Comparison of ENCODE assay signal across 8 cellular contexts in the genomic region with DNA sequence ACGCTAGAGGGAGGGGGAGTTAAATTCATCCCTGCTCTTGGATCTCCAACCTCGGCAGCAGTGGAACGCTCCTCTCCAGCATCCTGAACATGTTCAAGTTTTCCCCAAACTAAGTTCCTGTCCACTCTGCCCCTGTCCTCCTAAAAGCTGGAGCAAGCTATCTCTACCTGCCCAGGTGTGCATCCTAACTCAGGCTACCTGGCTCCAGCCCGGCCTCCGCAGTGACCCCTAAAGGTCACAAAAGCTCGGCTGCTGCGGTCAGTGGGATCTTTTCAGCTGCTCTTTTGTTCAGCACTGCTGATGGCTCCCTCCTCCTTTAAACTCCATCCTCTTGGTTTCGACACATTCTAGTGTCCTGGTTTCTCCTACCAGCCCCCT. TPM values are rescaled to one million over a fixed set of nuclear protein-coding genes. Genes with fewer than 3 reads are reported as not detected.
DNase-seq lines count a peak whose midpoint lies in the region; ATAC-seq and TF ChIP-seq lines count a peak whose summit lies in the region.

No MANE protein-coding gene starts in this region.

- H3K4me3 ChIP-seq in left ventricle myocardium inferior = peak overlapping the region; percentile 92
- peak overlapping the region; percentile 88 for H3K4me3 ChIP-seq in kidney epithelial cell (ENCODE audit: low read depth, low read length)
- H3K4me3 ChIP-seq in upper lobe of right lung = peak overlapping the region; percentile 91

- no peaks in the 10 kb centered on the region for H3K27me3 Mint-ChIP-seq in activated naive CD8-positive, alpha-beta T cell treated with anti-CD3 and anti-CD28 coated beads for 36 hours

- peak overlapping the region; percentile 95 for H3K27ac ChIP-seq in left ventricle myocardium inferior (replicated peaks)
- no peak overlapping the region for H3K27ac ChIP-seq in upper lobe of right lung

- H3K4me1 ChIP-seq in left ventricle myocardium inferior (peaks cover 71% of the 10 kb centered on the region), upper lobe of right lung (peaks cover 40% of the 10 kb centered on the region)

- H3K36me3 Mint-ChIP-seq in activated naive CD8-positive, alpha-beta T cell treated with anti-CD3 and anti-CD28 coated beads for 36 hours = peaks cover 8% of the 10 kb centered on the region

- H3K36me3 ChIP-seq in left ventricle myocardium inferior (no peaks in the 10 kb centered on the region), kidney epithelial cell (ENCODE audit: control insufficient read depth, insufficient read depth, low read length) (peaks cover 1% of the 10 kb centered on the region), upper lobe of right lung (no peaks in the 10 kb centered on the region)

- no peaks in the 10 kb centered on the region for H3K9me3 Mint-ChIP-seq in activated naive CD8-positive, alpha-beta T cell treated with anti-CD3 and anti-CD28 coated beads for 36 hours

- no peaks in the 10 kb centered on the region for H3K9me3 ChIP-seq in left ventricle myocardium inferior (replicated peaks)
- no peaks in the 10 kb centered on the region for H3K9me3 ChIP-seq in upper lobe of right lung

- ATAC-seq in Right ventricle myocardium inferior (no peak), upper lobe of right lung (no peak)

- H3K4me3 Mint-ChIP-seq in activated naive CD8-positive, alpha-beta T cell treated with anti-CD3 and anti-CD28 coated beads for 36 hours = peak overlapping the region; percentile 89

- TF ChIP-seq CTCF in left ventricle myocardium inferior (IDR thresholded peaks at IDR 0.05; ENCODE audit: borderline replicate concordance) (no peak), kidney epithelial cell (IDR thresholded peaks at IDR 0.05; ENCODE audit: insufficient read depth, low read length, poor library complexity, severe bottlenecking) (no peak), upper lobe of right lung (IDR thresholded peaks at IDR 0.05) (no peak)

- intact Hi-C loops in left ventricle myocardium inferior (cut with micrococcal nuclease) = no loop called here
- intact Hi-C loops in Right ventricle myocardium inferior (cut with DNase I) = loop anchor here (2.0 to 5.0 kb wide), 2 partner anchors 28 to 37 kb away; a partner anchor contains a TSS
- intact Hi-C loops in upper lobe of right lung (cut with DNase I) = no loop called here

- H3K27me3 ChIP-seq in left ventricle myocardium inferior (ENCODE audit: low read depth) (no peaks in the 10 kb centered on the region), kidney epithelial cell (ENCODE audit: control insufficient read depth, insufficient read depth, low read length) (no peaks in the 10 kb centered on the region), upper lobe of right lung (no peaks in the 10 kb centered on the region)

- H3K27ac Mint-ChIP-seq in activated naive CD8-positive, alpha-beta T cell treated with anti-CD3 and anti-CD28 coated beads for 36 hours = no peak overlapping the region

- DNase-seq in left ventricle myocardium inferior = no peak
- no peak for DNase-seq in Right ventricle myocardium inferior (ENCODE audit: missing footprints)
- no peak for DNase-seq in activated naive CD8-positive, alpha-beta T cell treated with anti-CD3 and anti-CD28 coated beads for 36 hours
- DNase-seq in kidney epithelial cell (ENCODE audit: low read depth) = no peak
- DNase-seq in upper lobe of right lung = no peak
- no peak for DNase-seq in NCI-H1930 (lab: John Stamatoyannopoulos, UW)
- no peak for DNase-seq in midbrain (lab: John Stamatoyannopoulos, UW)
- no peak for DNase-seq in cortex of kidney (lab: John Stamatoyannopoulos, UW)

- H3K4me1 Mint-ChIP-seq in activated naive CD8-positive, alpha-beta T cell treated with anti-CD3 and anti-CD28 coated beads for 36 hours = peaks cover 48% of the 10 kb centered on the region

RNA-seq across cellular contexts. Expression of a gene that starts 1.4 kb away (rescaled TPM):
- total RNA-seq in left ventricle myocardium inferior (196 TPM), Right ventricle myocardium inferior (194 TPM), kidney epithelial cell (9.9 and 12.9 TPM in 2 replicates), upper lobe of right lung (24.6 TPM)
- 10 to 100 TPM; 11.0 to 13.9 TPM for total RNA-seq in activated naive CD8-positive, alpha-beta T cell treated with anti-CD3 and anti-CD28 coated beads for 36 hours

RNA-seq across cellular contexts. Expression of a gene that starts 35.9 kb away (rescaled TPM):
- total RNA-seq in left ventricle myocardium inferior (484 TPM), Right ventricle myocardium inferior (468 TPM), kidney epithelial cell (0.75 and 0.84 TPM in 2 replicates), upper lobe of right lung (1.9 TPM)
- total RNA-seq in activated naive CD8-positive, alpha-beta T cell treated with anti-CD3 and anti-CD28 coated beads for 36 hours = under 1 TPM; 0.44 to 0.56 TPM

Comparison
In these comparisons a context has a peak if more than half of its experiments do, and no peak if none do; other contexts are left out.
1. RNA of a gene that starts 35.9 kb away (total RNA-seq): 484 TPM in left ventricle myocardium inferior (single experiment) and 468 TPM in Right ventricle myocardium inferior (single experiment); 1.9 TPM in upper lobe of right lung (single experiment), 0.75 to 0.84 TPM in kidney epithelial cell and 0.44 to 0.56 TPM in activated naive CD8-positive, alpha-beta T cell treated with anti-CD3 and anti-CD28 coated beads for 36 hours; every median in the first group is over 100 times any median in the second.
2. Peak in every context shown above with its lines, with median percentiles within 50 percentile points of each other: H3K4me3 ChIP-seq.